In the genomic region with DNA sequence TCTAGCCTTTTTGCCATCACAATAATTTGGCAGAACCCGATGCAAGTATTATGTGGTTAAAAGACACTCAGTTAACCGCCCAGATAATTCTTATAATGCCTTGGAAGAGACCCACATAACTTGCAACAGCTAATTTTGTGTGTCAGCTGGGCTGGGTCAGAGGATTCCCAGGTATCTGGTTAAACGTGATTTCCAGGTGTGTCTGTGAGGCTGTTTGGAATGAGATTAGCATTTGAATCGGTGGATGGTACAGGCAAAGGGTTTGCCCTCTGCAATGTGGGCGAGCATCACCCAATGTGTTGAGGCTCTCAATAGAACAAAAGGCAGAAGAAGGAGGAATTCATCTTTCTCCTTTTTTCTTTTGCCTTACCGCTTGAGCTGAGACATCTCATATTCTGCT, we compare ENCODE assay signal across 20 cellular contexts.
"Had no signal": no experiment of that assay in that cellular context is flagged by ENCODE, and none has a peak within 500 bp of the region (broad histone marks: within the 10 kb centered on the region; RNA-seq: fewer than 3 reads in every experiment).

No MANE protein-coding gene starts in this region.

- H3K9me3 Mint-ChIP-seq: nephron; stimulated activated naive CD8-positive, alpha-beta T cell treated with anti-CD3 and anti-CD28 coated beads, Interleukin-15, Interleukin-2, amounts not matched to agents 100 ng/mL and 50 ng/mL, for 24 hours had no signal

- H3K36me3 ChIP-seq: esophagus squamous epithelium, gastroesophageal sphincter, right lobe of liver, tibial artery had no signal

- H3K4me3 ChIP-seq: esophagus squamous epithelium, gastroesophageal sphincter, psoas muscle, right lobe of liver, tibial artery had no signal

- H3K4me1 ChIP-seq: esophagus squamous epithelium, gastroesophageal sphincter, parathyroid adenoma, psoas muscle, right lobe of liver, tibial artery had no signal

- H3K27me3 Mint-ChIP-seq: dendritic cell treated with granulocyte-macrophage colony-stimulating factor and Interleukin-4, amounts not matched to agents 40 ng/mL and 50 ng/mL, for 4 days; effector memory CD8-positive, alpha-beta T cell; naive B cell; stimulated activated memory B cell treated with anti-CD40 and anti-IgM and Interleukin-4, amounts not matched to agents 10 μg/mL and 1 μg/mL and 100 μg/mL, for 72 hours; stimulated activated naive CD8-positive, alpha-beta T cell treated with anti-CD3 and anti-CD28 coated beads, Interleukin-15, Interleukin-2, amounts not matched to agents 100 ng/mL and 50 ng/mL, for 24 hours had no signal

- ATAC-seq: effector memory CD8-positive, alpha-beta T cell; gastroesophageal sphincter; left colon; psoas muscle; right lobe of liver; stimulated activated memory B cell treated with anti-CD40 and anti-IgM and Interleukin-4, amounts not matched to agents 10 μg/mL and 1 μg/mL and 100 μg/mL, for 72 hours had no signal

- H3K27ac Mint-ChIP-seq: dendritic cell treated with granulocyte-macrophage colony-stimulating factor and Interleukin-4, amounts not matched to agents 40 ng/mL and 50 ng/mL, for 4 days; effector memory CD8-positive, alpha-beta T cell; naive B cell; nephron; stimulated activated memory B cell treated with anti-CD40 and anti-IgM and Interleukin-4, amounts not matched to agents 10 μg/mL and 1 μg/mL and 100 μg/mL, for 72 hours; stimulated activated naive CD8-positive, alpha-beta T cell treated with anti-CD3 and anti-CD28 coated beads, Interleukin-15, Interleukin-2, amounts not matched to agents 100 ng/mL and 50 ng/mL, for 24 hours had no signal

- H2AFZ ChIP-seq: parathyroid adenoma had no signal

- H3K9ac ChIP-seq: parathyroid adenoma had no signal

- H3K9me3 ChIP-seq: esophagus squamous epithelium, gastroesophageal sphincter, psoas muscle, right lobe of liver, tibial artery had no signal

- H3K27me3 ChIP-seq: esophagus squamous epithelium, gastroesophageal sphincter, right lobe of liver, tibial artery had no signal

- H3K4me3 Mint-ChIP-seq: dendritic cell treated with granulocyte-macrophage colony-stimulating factor and Interleukin-4, amounts not matched to agents 40 ng/mL and 50 ng/mL, for 4 days; effector memory CD8-positive, alpha-beta T cell; naive B cell; nephron; stimulated activated memory B cell treated with anti-CD40 and anti-IgM and Interleukin-4, amounts not matched to agents 10 μg/mL and 1 μg/mL and 100 μg/mL, for 72 hours; stimulated activated naive CD8-positive, alpha-beta T cell treated with anti-CD3 and anti-CD28 coated beads, Interleukin-15, Interleukin-2, amounts not matched to agents 100 ng/mL and 50 ng/mL, for 24 hours had no signal

- H3K27ac ChIP-seq: esophagus squamous epithelium, gastroesophageal sphincter, parathyroid adenoma, psoas muscle, right lobe of liver, tibial artery had no signal

- H3K36me3 Mint-ChIP-seq: stimulated activated memory B cell treated with anti-CD40 and anti-IgM and Interleukin-4, amounts not matched to agents 10 μg/mL and 1 μg/mL and 100 μg/mL, for 72 hours had no signal

- FAIRE-seq: colon had no signal

- H3K79me2 ChIP-seq: parathyroid adenoma had no signal

- DNase-seq: effector memory CD8-positive, alpha-beta T cell; esophagus squamous epithelium; foreskin fibroblast; glutamatergic neuron; left colon; mesendoderm; naive B cell; psoas muscle; retina; right lobe of liver; stimulated activated CD4-positive, alpha-beta T cell treated with anti-CD3 and anti-CD28 coated beads, Interleukin-1b, Interleukin-23, amount 100 ng/mL, for 48 hours; stimulated activated CD4-positive, alpha-beta T cell treated with anti-CD3 and anti-CD28 coated beads, Interleukin-4, amount 100 ng/mL, for 24 hours; tibial artery had no signal

- H3K4me1 Mint-ChIP-seq: naive B cell; stimulated activated memory B cell treated with anti-CD40 and anti-IgM and Interleukin-4, amounts not matched to agents 10 μg/mL and 1 μg/mL and 100 μg/mL, for 72 hours had no signal
